ENCODE assay signal across 2 cellular contexts in genomic region chr4:153448003-153448731, GRCh38.
TF ChIP-seq lines count a peak whose summit lies in the region.

No MANE protein-coding gene starts in this region.

TF ChIP-seq in HEK293, 187 proteins besides CTCF, POLR2A, EP300 and RAD21 (continued from another document and continues in another):
- TF ChIP-seq BCL11A (tag by site-specific recombination; IDR thresholded peaks at IDR 0.05; ENCODE audit: low read depth) (peak; percentile 84; the same call in 1 of the 2 replicates), ZSCAN18 (tag by site-specific recombination; IDR thresholded peaks at IDR 0.05) (no peak), ZBTB7A (tag by site-specific recombination; IDR thresholded peaks at IDR 0.05; ENCODE audit: low read depth) (no peak), ZNF580 (tag by site-specific recombination; IDR thresholded peaks at IDR 0.05) (no peak), ZNF639 (tag by site-specific recombination; IDR thresholded peaks at IDR 0.05) (no peak), BCL6B (tag by site-specific recombination; IDR thresholded peaks at IDR 0.05) (no peak), ZBTB6 (tag by site-specific recombination; IDR thresholded peaks at IDR 0.05) (peak; percentile 62; the same call in 1 of the 2 replicates), ZNF157 (tag by site-specific recombination; IDR thresholded peaks at IDR 0.05) (no peak), ZNF837 (tag by site-specific recombination; IDR thresholded peaks at IDR 0.05) (no peak), FEZF1 (tag by site-specific recombination; IDR thresholded peaks at IDR 0.05) (peak; percentile 72), ZBTB1 (tag by site-specific recombination; IDR thresholded peaks at IDR 0.05) (no peak), ZNF133 (tag by site-specific recombination; IDR thresholded peaks at IDR 0.05) (no peak), ZNF391 (tag by site-specific recombination; IDR thresholded peaks at IDR 0.05; ENCODE audit: borderline replicate concordance, low read depth) (peak; percentile 57; the same call in 1 of the 2 replicates), TSHZ1 (tag by site-specific recombination; IDR thresholded peaks at IDR 0.05; ENCODE audit: borderline replicate concordance) (no peak), ZNF596 (tag by site-specific recombination; IDR thresholded peaks at IDR 0.05) (peak; percentile 63; the same call in 1 of the 2 replicates), ZNF664 (tag by site-specific recombination; IDR thresholded peaks at IDR 0.05) (no peak), KLF8 (tag by site-specific recombination; IDR thresholded peaks at IDR 0.05) (0 out of 2 replicates have a peak, but pooled peaks have one; percentile 14)

TF ChIP-seq in H1, 55 proteins besides CTCF, POLR2A, EP300 and RAD21 (continued from another document):
- TF ChIP-seq SP4 (IDR thresholded peaks at IDR 0.05; ENCODE audit: low read length), result no peak
- TF ChIP-seq BRCA1 (IDR thresholded peaks at IDR 0.05; ENCODE audit: low read depth, low read length), result no peak
- no peak for TF ChIP-seq TEAD4 (IDR thresholded peaks at IDR 0.05; ENCODE audit: low read depth, low read length)
- no peak for TF ChIP-seq TCF12 (IDR thresholded peaks at IDR 0.05; ENCODE audit: low read depth, low read length)
- no peak for TF ChIP-seq BACH1 (IDR thresholded peaks at IDR 0.05; ENCODE audit: low read length)
